1 cellular context compared by ENCODE assay signal in the genomic region with DNA sequence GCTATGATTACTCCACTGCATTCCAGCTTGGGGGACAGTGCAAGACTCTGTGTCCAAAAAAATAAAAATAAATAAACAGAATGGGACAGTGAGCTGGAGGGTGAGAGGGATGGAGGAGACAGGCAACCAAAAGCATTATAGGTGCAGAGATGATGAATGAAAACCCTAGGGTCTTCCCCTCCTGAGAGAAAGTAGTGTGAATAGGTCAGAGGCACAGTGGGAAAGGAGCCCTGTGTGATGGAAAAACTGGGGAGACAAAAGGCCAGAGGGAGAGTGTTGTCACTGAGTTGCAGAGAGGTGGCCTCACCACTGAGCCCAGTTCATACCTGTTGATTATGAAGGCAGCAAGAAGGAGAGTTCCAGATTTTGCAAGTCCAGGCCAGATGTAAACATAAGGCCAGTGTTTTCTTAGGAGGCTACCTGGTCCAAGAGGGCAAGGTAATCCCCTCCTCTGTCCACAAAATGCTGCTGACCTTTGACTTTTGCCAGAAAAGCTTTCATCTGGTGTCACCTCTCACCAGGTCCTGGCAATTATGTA.
TF ChIP-seq lines count a peak whose summit lies in the region.

No MANE protein-coding gene starts in this region.

TF ChIP-seq in HepG2, 621 proteins besides CTCF, POLR2A, EP300 and RAD21 (continued from another document and continues in another):
- TF ChIP-seq, protein P1, sequence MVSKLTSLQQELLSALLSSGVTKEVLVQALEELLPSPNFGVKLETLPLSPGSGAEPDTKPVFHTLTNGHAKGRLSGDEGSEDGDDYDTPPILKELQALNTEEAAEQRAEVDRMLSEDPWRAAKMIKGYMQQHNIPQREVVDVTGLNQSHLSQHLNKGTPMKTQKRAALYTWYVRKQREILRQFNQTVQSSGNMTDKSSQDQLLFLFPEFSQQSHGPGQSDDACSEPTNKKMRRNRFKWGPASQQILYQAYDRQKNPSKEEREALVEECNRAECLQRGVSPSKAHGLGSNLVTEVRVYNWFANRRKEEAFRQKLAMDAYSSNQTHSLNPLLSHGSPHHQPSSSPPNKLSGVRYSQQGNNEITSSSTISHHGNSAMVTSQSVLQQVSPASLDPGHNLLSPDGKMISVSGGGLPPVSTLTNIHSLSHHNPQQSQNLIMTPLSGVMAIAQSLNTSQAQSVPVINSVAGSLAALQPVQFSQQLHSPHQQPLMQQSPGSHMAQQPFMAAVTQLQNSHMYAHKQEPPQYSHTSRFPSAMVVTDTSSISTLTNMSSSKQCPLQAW (CRISPR knock-in tag; IDR thresholded peaks at IDR 0.05) = no peak
- TF ChIP-seq, protein P2, sequence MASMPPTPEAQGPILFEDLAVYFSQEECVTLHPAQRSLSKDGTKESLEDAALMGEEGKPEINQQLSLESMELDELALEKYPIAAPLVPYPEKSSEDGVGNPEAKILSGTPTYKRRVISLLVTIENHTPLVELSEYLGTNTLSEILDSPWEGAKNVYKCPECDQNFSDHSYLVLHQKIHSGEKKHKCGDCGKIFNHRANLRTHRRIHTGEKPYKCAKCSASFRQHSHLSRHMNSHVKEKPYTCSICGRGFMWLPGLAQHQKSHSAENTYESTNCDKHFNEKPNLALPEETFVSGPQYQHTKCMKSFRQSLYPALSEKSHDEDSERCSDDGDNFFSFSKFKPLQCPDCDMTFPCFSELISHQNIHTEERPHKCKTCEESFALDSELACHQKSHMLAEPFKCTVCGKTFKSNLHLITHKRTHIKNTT (CRISPR knock-in tag; IDR thresholded peaks at IDR 0.05) = no peak
- no peak for TF ChIP-seq SRSF4 (IDR thresholded peaks at IDR 0.05; ENCODE audit: low read depth, low read length, poor library complexity, severe bottlenecking)
- peak; percentile 76; the same call in 1 of the 2 replicates for TF ChIP-seq MTA1 (CRISPR knock-in tag; IDR thresholded peaks at IDR 0.05; ENCODE audit: borderline replicate concordance)
- TF ChIP-seq LCORL (IDR thresholded peaks at IDR 0.05) = no peak; the same call in 1 of the 2 replicates
- TF ChIP-seq LCORL (CRISPR knock-in tag; IDR thresholded peaks at IDR 0.05) = 0 out of 2 replicates have a peak, but pooled peaks have one; percentile 45
- peak; percentile 89 for TF ChIP-seq SIX1 (CRISPR knock-in tag; IDR thresholded peaks at IDR 0.05; ENCODE audit: borderline replicate concordance)
- TF ChIP-seq, protein P3, sequence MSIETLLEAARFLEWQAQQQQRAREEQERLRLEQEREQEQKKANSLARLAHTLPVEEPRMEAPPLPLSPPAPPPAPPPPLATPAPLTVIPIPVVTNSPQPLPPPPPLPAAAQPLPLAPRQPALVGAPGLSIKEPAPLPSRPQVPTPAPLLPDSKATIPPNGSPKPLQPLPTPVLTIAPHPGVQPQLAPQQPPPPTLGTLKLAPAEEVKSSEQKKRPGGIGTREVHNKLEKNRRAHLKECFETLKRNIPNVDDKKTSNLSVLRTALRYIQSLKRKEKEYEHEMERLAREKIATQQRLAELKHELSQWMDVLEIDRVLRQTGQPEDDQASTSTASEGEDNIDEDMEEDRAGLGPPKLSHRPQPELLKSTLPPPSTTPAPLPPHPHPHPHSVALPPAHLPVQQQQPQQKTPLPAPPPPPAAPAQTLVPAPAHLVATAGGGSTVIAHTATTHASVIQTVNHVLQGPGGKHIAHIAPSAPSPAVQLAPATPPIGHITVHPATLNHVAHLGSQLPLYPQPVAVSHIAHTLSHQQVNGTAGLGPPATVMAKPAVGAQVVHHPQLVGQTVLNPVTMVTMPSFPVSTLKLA (IDR thresholded peaks at IDR 0.05) = no peak
- TF ChIP-seq ZNF749 (CRISPR knock-in tag; IDR thresholded peaks at IDR 0.05; ENCODE audit: borderline replicate concordance) = no peak
- TF ChIP-seq NFKB2 (CRISPR knock-in tag; IDR thresholded peaks at IDR 0.05; ENCODE audit: borderline replicate concordance) = no peak
- peak; percentile 59; the same call in 1 of the 2 replicates for TF ChIP-seq MIER2 (CRISPR knock-in tag; IDR thresholded peaks at IDR 0.05)
- TF ChIP-seq MYNN (CRISPR knock-in tag; IDR thresholded peaks at IDR 0.05; ENCODE audit: low read depth) = no peak
- TF ChIP-seq, protein P4, sequence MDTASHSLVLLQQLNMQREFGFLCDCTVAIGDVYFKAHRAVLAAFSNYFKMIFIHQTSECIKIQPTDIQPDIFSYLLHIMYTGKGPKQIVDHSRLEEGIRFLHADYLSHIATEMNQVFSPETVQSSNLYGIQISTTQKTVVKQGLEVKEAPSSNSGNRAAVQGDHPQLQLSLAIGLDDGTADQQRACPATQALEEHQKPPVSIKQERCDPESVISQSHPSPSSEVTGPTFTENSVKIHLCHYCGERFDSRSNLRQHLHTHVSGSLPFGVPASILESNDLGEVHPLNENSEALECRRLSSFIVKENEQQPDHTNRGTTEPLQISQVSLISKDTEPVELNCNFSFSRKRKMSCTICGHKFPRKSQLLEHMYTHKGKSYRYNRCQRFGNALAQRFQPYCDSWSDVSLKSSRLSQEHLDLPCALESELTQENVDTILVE (CRISPR knock-in tag; IDR thresholded peaks at IDR 0.05) = peak; percentile 69; the same call in 1 of the 2 replicates
- peak; percentile 78 for TF ChIP-seq HDAC1 (CRISPR knock-in tag; IDR thresholded peaks at IDR 0.05)
- TF ChIP-seq, protein P5, sequence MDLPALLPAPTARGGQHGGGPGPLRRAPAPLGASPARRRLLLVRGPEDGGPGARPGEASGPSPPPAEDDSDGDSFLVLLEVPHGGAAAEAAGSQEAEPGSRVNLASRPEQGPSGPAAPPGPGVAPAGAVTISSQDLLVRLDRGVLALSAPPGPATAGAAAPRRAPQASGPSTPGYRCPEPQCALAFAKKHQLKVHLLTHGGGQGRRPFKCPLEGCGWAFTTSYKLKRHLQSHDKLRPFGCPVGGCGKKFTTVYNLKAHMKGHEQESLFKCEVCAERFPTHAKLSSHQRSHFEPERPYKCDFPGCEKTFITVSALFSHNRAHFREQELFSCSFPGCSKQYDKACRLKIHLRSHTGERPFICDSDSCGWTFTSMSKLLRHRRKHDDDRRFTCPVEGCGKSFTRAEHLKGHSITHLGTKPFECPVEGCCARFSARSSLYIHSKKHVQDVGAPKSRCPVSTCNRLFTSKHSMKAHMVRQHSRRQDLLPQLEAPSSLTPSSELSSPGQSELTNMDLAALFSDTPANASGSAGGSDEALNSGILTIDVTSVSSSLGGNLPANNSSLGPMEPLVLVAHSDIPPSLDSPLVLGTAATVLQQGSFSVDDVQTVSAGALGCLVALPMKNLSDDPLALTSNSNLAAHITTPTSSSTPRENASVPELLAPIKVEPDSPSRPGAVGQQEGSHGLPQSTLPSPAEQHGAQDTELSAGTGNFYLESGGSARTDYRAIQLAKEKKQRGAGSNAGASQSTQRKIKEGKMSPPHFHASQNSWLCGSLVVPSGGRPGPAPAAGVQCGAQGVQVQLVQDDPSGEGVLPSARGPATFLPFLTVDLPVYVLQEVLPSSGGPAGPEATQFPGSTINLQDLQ (CRISPR knock-in tag; IDR thresholded peaks at IDR 0.05) = no peak
- TF ChIP-seq CENPT (CRISPR knock-in tag; IDR thresholded peaks at IDR 0.05; ENCODE audit: low read depth) = no peak
- TF ChIP-seq, protein P6, sequence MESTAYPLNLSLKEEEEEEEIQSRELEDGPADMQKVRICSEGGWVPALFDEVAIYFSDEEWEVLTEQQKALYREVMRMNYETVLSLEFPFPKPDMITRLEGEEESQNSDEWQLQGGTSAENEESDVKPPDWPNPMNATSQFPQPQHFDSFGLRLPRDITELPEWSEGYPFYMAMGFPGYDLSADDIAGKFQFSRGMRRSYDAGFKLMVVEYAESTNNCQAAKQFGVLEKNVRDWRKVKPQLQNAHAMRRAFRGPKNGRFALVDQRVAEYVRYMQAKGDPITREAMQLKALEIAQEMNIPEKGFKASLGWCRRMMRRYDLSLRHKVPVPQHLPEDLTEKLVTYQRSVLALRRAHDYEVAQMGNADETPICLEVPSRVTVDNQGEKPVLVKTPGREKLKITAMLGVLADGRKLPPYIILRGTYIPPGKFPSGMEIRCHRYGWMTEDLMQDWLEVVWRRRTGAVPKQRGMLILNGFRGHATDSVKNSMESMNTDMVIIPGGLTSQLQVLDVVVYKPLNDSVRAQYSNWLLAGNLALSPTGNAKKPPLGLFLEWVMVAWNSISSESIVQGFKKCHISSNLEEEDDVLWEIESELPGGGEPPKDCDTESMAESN (CRISPR knock-in tag; conservative IDR thresholded peaks at IDR 0.05) = peak; percentile 50; the same call in 1 of the 2 replicates
- no peak for TF ChIP-seq KLF6 (CRISPR knock-in tag; IDR thresholded peaks at IDR 0.05)
- no peak for TF ChIP-seq NFE2L2 (IDR thresholded peaks at IDR 0.05; ENCODE audit: low read length)
- TF ChIP-seq, protein P7, sequence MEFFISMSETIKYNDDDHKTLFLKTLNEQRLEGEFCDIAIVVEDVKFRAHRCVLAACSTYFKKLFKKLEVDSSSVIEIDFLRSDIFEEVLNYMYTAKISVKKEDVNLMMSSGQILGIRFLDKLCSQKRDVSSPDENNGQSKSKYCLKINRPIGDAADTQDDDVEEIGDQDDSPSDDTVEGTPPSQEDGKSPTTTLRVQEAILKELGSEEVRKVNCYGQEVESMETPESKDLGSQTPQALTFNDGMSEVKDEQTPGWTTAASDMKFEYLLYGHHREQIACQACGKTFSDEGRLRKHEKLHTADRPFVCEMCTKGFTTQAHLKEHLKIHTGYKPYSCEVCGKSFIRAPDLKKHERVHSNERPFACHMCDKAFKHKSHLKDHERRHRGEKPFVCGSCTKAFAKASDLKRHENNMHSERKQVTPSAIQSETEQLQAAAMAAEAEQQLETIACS (CRISPR knock-in tag; IDR thresholded peaks at IDR 0.05) = no peak
- no peak for TF ChIP-seq ZNF629 (CRISPR knock-in tag; conservative IDR thresholded peaks at IDR 0.05)
- TF ChIP-seq, protein P8, sequence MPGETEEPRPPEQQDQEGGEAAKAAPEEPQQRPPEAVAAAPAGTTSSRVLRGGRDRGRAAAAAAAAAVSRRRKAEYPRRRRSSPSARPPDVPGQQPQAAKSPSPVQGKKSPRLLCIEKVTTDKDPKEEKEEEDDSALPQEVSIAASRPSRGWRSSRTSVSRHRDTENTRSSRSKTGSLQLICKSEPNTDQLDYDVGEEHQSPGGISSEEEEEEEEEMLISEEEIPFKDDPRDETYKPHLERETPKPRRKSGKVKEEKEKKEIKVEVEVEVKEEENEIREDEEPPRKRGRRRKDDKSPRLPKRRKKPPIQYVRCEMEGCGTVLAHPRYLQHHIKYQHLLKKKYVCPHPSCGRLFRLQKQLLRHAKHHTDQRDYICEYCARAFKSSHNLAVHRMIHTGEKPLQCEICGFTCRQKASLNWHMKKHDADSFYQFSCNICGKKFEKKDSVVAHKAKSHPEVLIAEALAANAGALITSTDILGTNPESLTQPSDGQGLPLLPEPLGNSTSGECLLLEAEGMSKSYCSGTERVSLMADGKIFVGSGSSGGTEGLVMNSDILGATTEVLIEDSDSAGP (CRISPR knock-in tag; IDR thresholded peaks at IDR 0.05; ENCODE audit: borderline replicate concordance) = no peak
- TF ChIP-seq, protein P9, sequence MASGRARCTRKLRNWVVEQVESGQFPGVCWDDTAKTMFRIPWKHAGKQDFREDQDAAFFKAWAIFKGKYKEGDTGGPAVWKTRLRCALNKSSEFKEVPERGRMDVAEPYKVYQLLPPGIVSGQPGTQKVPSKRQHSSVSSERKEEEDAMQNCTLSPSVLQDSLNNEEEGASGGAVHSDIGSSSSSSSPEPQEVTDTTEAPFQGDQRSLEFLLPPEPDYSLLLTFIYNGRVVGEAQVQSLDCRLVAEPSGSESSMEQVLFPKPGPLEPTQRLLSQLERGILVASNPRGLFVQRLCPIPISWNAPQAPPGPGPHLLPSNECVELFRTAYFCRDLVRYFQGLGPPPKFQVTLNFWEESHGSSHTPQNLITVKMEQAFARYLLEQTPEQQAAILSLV (CRISPR knock-in tag; IDR thresholded peaks at IDR 0.05; ENCODE audit: borderline replicate concordance) = no peak
- no peak for TF ChIP-seq ZNF841 (CRISPR knock-in tag; IDR thresholded peaks at IDR 0.05; ENCODE audit: borderline replicate concordance)
- TF ChIP-seq ZNF773 (CRISPR knock-in tag; IDR thresholded peaks at IDR 0.05; ENCODE audit: borderline replicate concordance) = no peak
- TF ChIP-seq ZNF160 (CRISPR knock-in tag; IDR thresholded peaks at IDR 0.05) = no peak
- peak; percentile 53 for TF ChIP-seq JUN (CRISPR knock-in tag; IDR thresholded peaks at IDR 0.05)
- peak; percentile 73; the same call in 1 of the 2 replicates for TF ChIP-seq KDM3A (CRISPR knock-in tag; IDR thresholded peaks at IDR 0.05; ENCODE audit: low read depth)
- no peak for TF ChIP-seq PLRG1 (conservative IDR thresholded peaks at IDR 0.05)
- TF ChIP-seq IRF2 (CRISPR knock-in tag; IDR thresholded peaks at IDR 0.05) = peak; percentile 71; the same call in 1 of the 2 replicates
- TF ChIP-seq, protein P10, sequence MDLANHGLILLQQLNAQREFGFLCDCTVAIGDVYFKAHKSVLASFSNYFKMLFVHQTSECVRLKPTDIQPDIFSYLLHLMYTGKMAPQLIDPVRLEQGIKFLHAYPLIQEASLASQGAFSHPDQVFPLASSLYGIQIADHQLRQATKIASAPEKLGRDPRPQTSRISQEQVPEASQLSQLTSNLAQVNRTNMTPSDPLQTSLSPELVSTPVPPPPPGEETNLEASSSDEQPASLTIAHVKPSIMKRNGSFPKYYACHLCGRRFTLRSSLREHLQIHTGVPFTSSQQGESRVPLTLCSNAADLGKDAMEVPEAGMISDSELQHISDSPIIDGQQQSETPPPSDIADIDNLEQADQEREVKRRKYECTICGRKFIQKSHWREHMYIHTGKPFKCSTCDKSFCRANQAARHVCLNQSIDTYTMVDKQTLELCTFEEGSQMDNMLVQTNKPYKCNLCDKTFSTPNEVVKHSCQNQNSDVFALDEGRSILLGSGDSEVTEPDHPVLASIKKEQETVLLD (CRISPR knock-in tag; IDR thresholded peaks at IDR 0.05; ENCODE audit: low read depth) = no peak
- no peak for TF ChIP-seq YEATS4 (CRISPR knock-in tag; IDR thresholded peaks at IDR 0.05; ENCODE audit: borderline replicate concordance)
- TF ChIP-seq ZNF720 (CRISPR knock-in tag; IDR thresholded peaks at IDR 0.05) = no peak
